8 cellular contexts compared by ENCODE assay signal in genomic region chr19:51108066-51108804, GRCh38. TPM values are rescaled to one million over a fixed set of nuclear protein-coding genes. Genes with fewer than 3 reads are reported as not detected.
DNase-seq lines count a peak whose midpoint lies in the region; ATAC-seq, FAIRE-seq and TF ChIP-seq lines count a peak whose summit lies in the region.

Gene CTU1 (minus strand): TSS chr19:51108409. CDS start chr19:51104569, 3,840 bp downstream.

- no peak for TF ChIP-seq POLR2A in prostate gland (IDR thresholded peaks at IDR 0.05)

- H3K4me1 Mint-ChIP-seq in T-helper 17 cell = peaks cover 27% of the 10 kb centered on the region

- in situ Hi-C loops in GM13977 (cut with MboI; ENCODE audit: low pct_unique_long_range_greater_than_20kb, low sequenced_read_pairs, unreplicated experiment) = no loop called here

- H3K9me3 ChIP-seq in T-helper 17 cell (ENCODE audit: control insufficient read depth, low read length, poor library complexity, severe bottlenecking) (no peaks in the 10 kb centered on the region), prostate gland (no peaks in the 10 kb centered on the region)

- peak within 1 kb of the TSS; percentile 98 for H3K27ac Mint-ChIP-seq in T-helper 17 cell

- peaks cover 6% of the 10 kb centered on the region for H3K4me1 ChIP-seq in prostate gland (replicated peaks)

- peak within 1 kb of the TSS; percentile 34 to 49 for H3K27ac ChIP-seq in prostate gland

- no peaks in the 10 kb centered on the region for H3K27me3 ChIP-seq in prostate gland (replicated peaks; ENCODE audit: insufficient read depth)

- H3K36me3 ChIP-seq in prostate gland = no peaks in the 10 kb centered on the region

- no peaks in the 10 kb centered on the region for H3K27me3 Mint-ChIP-seq in T-helper 17 cell

- WGBS in prostate gland = under 1% methylated on average over 43 of the region's 43 CpGs

- no peaks in the 10 kb centered on the region for H3K36me3 Mint-ChIP-seq in T-helper 17 cell (ENCODE audit: low read depth)

- ATAC-seq in HG02884 (IDR thresholded peaks at IDR 0.05; ENCODE audit: unreplicated experiment) (peak; percentile 95), T-helper 17 cell (peak; percentile 99), left ventricle myocardium superior (peak; percentile 98)

- peak; percentile 97 for DNase-seq in GM13977 (ENCODE audit: low spot score)
- peak; percentile 97 for DNase-seq in NCI-H1694 (lab: John Stamatoyannopoulos, UW)
- DNase-seq in T-helper 17 cell = peak; percentile 91 to 98 (median 95)
- DNase-seq in anterior cingulate cortex (lab: John Stamatoyannopoulos, UW) = peak; percentile 90 to 100 (median 98)
- peak; percentile 97 for DNase-seq in left ventricle myocardium superior
- DNase-seq in prostate gland (ENCODE audit: low spot score) = peak; percentile 99
- DNase-seq in urothelium cell line (ENCODE audit: low spot score) = peak; percentile 97

- TF ChIP-seq CTCF in GM13977 (IDR thresholded peaks at IDR 0.05; ENCODE audit: extremely low read depth, insufficient read depth, missing control alignments) (no peak), prostate gland (IDR thresholded peaks at IDR 0.05) (peak in 2 of 4 experiments; percentile 12 to 43)

- peak; percentile 56 for FAIRE-seq in urothelium cell line (lab: Jason Lieb, UNC)

- peak within 1 kb of the TSS; percentile 97 for H3K4me3 Mint-ChIP-seq in T-helper 17 cell

- peak within 1 kb of the TSS; percentile 60 to 68 for H3K4me3 ChIP-seq in prostate gland

- intact Hi-C loops in left ventricle myocardium superior (cut with micrococcal nuclease) = no loop called here
- intact Hi-C loops in prostate gland (cut with DNase I) = loop anchor here (5.0 kb wide), 1 partner anchor 484 kb away; no protein-coding TSS in a partner anchor

RNA-seq across cellular contexts. Expression of gene CTU1, which starts in this region (rescaled TPM):
- total RNA-seq in T-helper 17 cell (1 to 10 TPM; 4.1 to 4.6 TPM), left ventricle myocardium superior (3.6 TPM), prostate gland (10 to 100 TPM; 18.7 to 21.4 TPM)

Comparison
In these comparisons a context has a peak if more than half of its experiments do, and no peak if none do; other contexts are left out.
1. Peak in every context shown above with its lines: DNase-seq, ATAC-seq, H3K4me3 ChIP-seq and H3K27ac ChIP-seq.